Comparison of ENCODE assay signal across 9 cellular contexts in the genomic region with DNA sequence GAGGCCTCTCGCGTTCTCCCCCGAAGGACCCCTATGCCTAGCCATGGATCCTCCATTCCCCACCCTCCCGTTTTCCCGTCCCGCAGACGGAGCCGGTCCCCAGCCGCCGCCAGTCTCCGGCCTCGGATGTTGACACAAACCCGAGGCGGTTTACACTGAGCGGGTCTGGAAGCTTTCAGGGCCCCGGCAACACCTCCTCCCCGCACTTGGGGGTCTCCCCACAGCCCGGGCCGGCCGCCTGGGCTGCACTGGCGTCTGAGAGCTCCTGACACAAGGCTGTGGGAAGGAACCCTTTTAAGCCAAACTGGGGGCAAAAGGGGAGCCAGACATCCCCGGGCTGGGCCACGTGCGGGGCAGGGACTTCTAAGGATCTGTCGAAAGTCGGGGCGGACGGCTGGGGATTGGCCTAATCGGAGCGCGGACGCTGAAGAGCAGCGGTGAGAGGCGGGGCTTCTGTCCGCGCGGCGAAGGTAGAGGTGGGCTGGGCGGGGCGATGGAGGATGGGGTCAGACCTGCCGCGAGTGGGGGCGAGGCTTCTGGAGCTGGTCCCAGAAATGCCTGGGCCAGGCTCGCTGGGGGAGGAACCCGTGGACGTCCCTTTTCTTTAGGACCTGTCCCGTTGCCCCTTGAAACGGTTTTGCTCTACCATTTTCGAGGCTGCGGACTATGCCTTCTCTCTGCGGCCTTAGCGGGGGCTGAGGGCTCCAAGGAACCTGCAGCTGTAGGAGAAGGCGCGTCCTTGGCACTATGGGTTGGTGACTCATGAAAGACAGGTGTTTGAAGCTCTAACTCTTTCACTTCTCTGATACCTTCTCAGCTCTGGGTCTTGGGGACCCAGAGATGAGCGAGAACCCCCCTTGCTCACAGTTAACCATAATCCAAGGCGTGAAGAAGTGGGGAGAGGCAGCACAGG. TPM values are rescaled to one million over a fixed set of nuclear protein-coding genes. Genes with fewer than 3 reads are reported as not detected.
DNase-seq lines count a peak whose midpoint lies in the region; ATAC-seq and TF ChIP-seq lines count a peak whose summit lies in the region.
"Had no signal": no experiment of that assay in that cellular context is flagged by ENCODE, and none has a peak within 500 bp of the region (broad histone marks: within the 10 kb centered on the region; RNA-seq: fewer than 3 reads in every experiment).

No MANE protein-coding gene starts in this region.

- H3K27me3 ChIP-seq in H7 (ENCODE audit: control insufficient read depth, insufficient read depth, low read length) (peaks cover 97% of the 10 kb centered on the region), heart right ventricle (peaks cover 11 to 86% (median 47%) of the 10 kb centered on the region in 7 donors)

- CTCF ChIA-PET in T-cell (lab: Charles Lee): interaction anchor here (1.1 to 1.3 kb wide), 3 partner anchors 23 to 107 kb away, joined by 3 read pairs; no protein-coding TSS in a partner anchor

- ATAC-seq in T-cell (replicated peaks in 1 of 4) (peak in 2 of 4 experiments; percentile 1 to 2), heart right ventricle (peak in 3 of 8 donors; percentile 5 to 26 (median 8)), sciatic nerve (peak; percentile 30), GM19324 (IDR thresholded peaks at IDR 0.05; ENCODE audit: low FRiP score, unreplicated experiment) (no peak), HG03442 (IDR thresholded peaks at IDR 0.05; ENCODE audit: unreplicated experiment) (no peak), HG03354 (IDR thresholded peaks at IDR 0.05; ENCODE audit: poor library complexity, severe bottlenecking, unreplicated experiment) (no peak)

- peaks cover 0 to 23% (median 20%) of the 10 kb centered on the region in 9 donors for H3K4me1 ChIP-seq in heart right ventricle

- DNase-seq in H7: peak; percentile 83
- peak in 9 of 34 experiments; percentile 8 to 32 (median 14) for DNase-seq in T-cell
- DNase-seq in heart right ventricle: no peak
- DNase-seq in sciatic nerve (ENCODE audit: low spot score): no peak

- H3K36me3 Mint-ChIP-seq in T-cell: peaks cover 5% of the 10 kb centered on the region

- H3K4me3 ChIP-seq in H7 (ENCODE audit: insufficient read depth, low read depth, low read length) (peak overlapping the region; percentile 31; the same call in 1 of the 2 replicates), heart right ventricle (peak overlapping the region in 9 of 10 donors; percentile 4 to 53 (median 42))

- H3K4me1 Mint-ChIP-seq in T-cell: peaks cover 40 to 51% (median 44%) of the 10 kb centered on the region in 3 donors

- no peaks in the 10 kb centered on the region for H3K36me3 ChIP-seq in H7 (replicated peaks; ENCODE audit: control insufficient read depth, insufficient read depth, low read length)
- no peaks in the 10 kb centered on the region for H3K36me3 ChIP-seq in heart right ventricle

- no peak overlapping the region for H3K27ac ChIP-seq in heart right ventricle
- H3K27ac ChIP-seq: epithelial cell of prostate, SK-N-MC had no signal

- H3K27ac Mint-ChIP-seq in T-cell: peak overlapping the region; percentile 69 to 75

- no peaks in the 10 kb centered on the region for H3K9me3 ChIP-seq in heart right ventricle

- POLR2A ChIA-PET in T-cell (lab: Charles Lee): interaction anchor here (0.6 to 1.2 kb wide), 3 partner anchors 12 to 115 kb away, joined by 3 to 4 read pairs (median 3); no protein-coding TSS in a partner anchor

- no peak for TF ChIP-seq CTCF in heart right ventricle (IDR thresholded peaks at IDR 0.05)

- peaks cover 0 to 5% of the 10 kb centered on the region in 2 donors for H3K27me3 Mint-ChIP-seq in T-cell

- intact Hi-C loops in heart right ventricle (cut with DNase I) (no loop called here), sciatic nerve (cut with DNase I) (no loop called here)

- 10 to 11% methylated on average over 56 of the region's 56 CpGs for WGBS in heart right ventricle, 2 donors

- H3K9me3 Mint-ChIP-seq in T-cell: no peaks in the 10 kb centered on the region

- peak overlapping the region; percentile 85 to 91 (median 86) for H3K4me3 Mint-ChIP-seq in T-cell

RNA-seq across cellular contexts. Expression of a gene that starts 1.2 kb away (rescaled TPM):
- total RNA-seq in H7 (2014; rRNA removed; shearing (Covaris generic)): not detected in 2 replicates
- total RNA-seq in T-cell (10 to 100 TPM; 10.3 to 38.5 (median 28.5) TPM), heart right ventricle (1 to 10 TPM in 1 of 10 donors, under 1 TPM in 9; 0.07 to 3.7 (median 0.19) TPM), sciatic nerve (not detected)
- polyA plus RNA-seq in heart right ventricle: under 1 TPM; 0.39 to 0.51 TPM

RNA-seq across cellular contexts. Expression of a gene that starts 20.5 kb away (rescaled TPM):
- total RNA-seq in H7 (2014; rRNA removed; shearing (Covaris generic)): not detected in 2 replicates
- total RNA-seq in T-cell (1 to 10 TPM in 1 of 5 donors, under 1 TPM in 3, not detected in 1; 0.22 to 1.3 (median 0.42) TPM), heart right ventricle (10 to 100 TPM; 12.1 to 59.2 (median 29.5) TPM), sciatic nerve (1.4 TPM)
- under 1 TPM; 0.68 to 0.80 TPM for polyA plus RNA-seq in heart right ventricle

RNA-seq across cellular contexts. Expression of a gene that starts 46.3 kb away (rescaled TPM):
- 62.1 and 63.1 TPM in 2 replicates for total RNA-seq in H7 (2014; rRNA removed; shearing (Covaris generic))
- 10 to 100 TPM; 50.8 to 72.6 (median 58.7) TPM for total RNA-seq in T-cell
- total RNA-seq in heart right ventricle: 10 to 100 TPM; 28.0 to 32.7 (median 30.9) TPM
- polyA plus RNA-seq in heart right ventricle: 10 to 100 TPM; 33.9 to 49.5 TPM
- 41.5 TPM for total RNA-seq in sciatic nerve

RNA-seq across cellular contexts. Expression of a gene that starts 53.0 kb away (rescaled TPM):
- total RNA-seq in H7 (2014; rRNA removed; shearing (Covaris generic)): 0.63 and 0.94 TPM in 2 replicates
- total RNA-seq in T-cell (under 1 TPM in 2 of 5 donors, not detected in 3; 0.15 to 0.25 TPM), heart right ventricle (10 to 100 TPM; 11.5 to 27.5 (median 14.3) TPM), sciatic nerve (10.6 TPM)
- 10 to 100 TPM; 12.8 to 25.1 TPM for polyA plus RNA-seq in heart right ventricle
